1 cellular context compared by ENCODE assay signal in genomic region chr16:71345031-71345430, GRCh38.
TF ChIP-seq lines count a peak whose summit lies in the region.

No MANE protein-coding gene starts in this region.

TF ChIP-seq in WTC11, 78 proteins besides CTCF, POLR2A, EP300 and RAD21 (continued from another document):
- TF ChIP-seq E2F4 (CRISPR knock-in tag; IDR thresholded peaks at IDR 0.05; ENCODE audit: borderline replicate concordance, low read depth) (no peak), ZNF671 (CRISPR knock-in tag; IDR thresholded peaks at IDR 0.05) (no peak)
